8 cellular contexts compared by ENCODE assay signal in genomic region chr4:23333946-23334878, GRCh38.
DNase-seq lines count a peak whose midpoint lies in the region; ATAC-seq, FAIRE-seq and TF ChIP-seq lines count a peak whose summit lies in the region.

No MANE protein-coding gene starts in this region.

- peak; percentile 85 for ATAC-seq in GM21723 (IDR thresholded peaks at IDR 0.05; ENCODE audit: unreplicated experiment)

- CTCF ChIA-PET in GM10248 (lab: Yijun Ruan, JAX): interaction anchor here (0.7 to 1.3 kb wide), 4 partner anchors 9 to 31 kb away, joined by 3 to 4 read pairs (median 3); no protein-coding TSS in a partner anchor

- DNase-seq in GM10248 (ENCODE audit: extremely low spot score) (no peak), HTR-8/SVneo (ENCODE audit: insufficient read length, low spot score) (peak; percentile 14), RCC 7860 (ENCODE audit: low spot score) (peak; percentile 94), caudate nucleus (lab: John Stamatoyannopoulos, UW) (peak in 28 of 61 donors; percentile 0 to 87 (median 12)), myocyte (ENCODE audit: low read depth) (peak; percentile 82), MG63 (no peak), coronary artery (ENCODE audit: low spot score) (no peak)

- no peaks in the 10 kb centered on the region for H3K9me3 ChIP-seq in MG63

- H3K27ac ChIP-seq in caudate nucleus (ENCODE audit: low read depth, low read length) (peak overlapping the region; percentile 32), coronary artery (no peak overlapping the region)

- POLR2A ChIA-PET in GM10248 (lab: Yijun Ruan, JAX): interaction anchor here (0.5 kb wide), 1 partner anchor 27 kb away, joined by 3 read pairs; no protein-coding TSS in a partner anchor

- H3K36me3 ChIP-seq in MG63: no peaks in the 10 kb centered on the region

- H3K4me3 ChIP-seq in MG63 (no peak overlapping the region), coronary artery (no peak overlapping the region)

- no peak for FAIRE-seq in HTR-8/SVneo (lab: Jason Lieb, UNC)
- FAIRE-seq in RCC 7860 (lab: Jason Lieb, UNC): peak; percentile 96

- TF ChIP-seq CTCF in GM10248 (IDR thresholded peaks at IDR 0.05; ENCODE audit: control extremely low read depth, extremely low read depth, low read depth, missing control alignments) (peak; percentile 30), coronary artery (IDR thresholded peaks at IDR 0.05) (no peak)

- H3K27me3 ChIP-seq in MG63: no peaks in the 10 kb centered on the region

Comparison
In these comparisons a context has a peak if more than half of its experiments do, and no peak if none do; other contexts are left out.
1. DNase-seq: peak in HTR-8/SVneo (single experiment), RCC 7860 (single experiment) and myocyte (single experiment); none in GM10248 (single experiment), MG63 (single experiment) and coronary artery (single experiment).